ENCODE assay signal across 9 cellular contexts in the genomic region with DNA sequence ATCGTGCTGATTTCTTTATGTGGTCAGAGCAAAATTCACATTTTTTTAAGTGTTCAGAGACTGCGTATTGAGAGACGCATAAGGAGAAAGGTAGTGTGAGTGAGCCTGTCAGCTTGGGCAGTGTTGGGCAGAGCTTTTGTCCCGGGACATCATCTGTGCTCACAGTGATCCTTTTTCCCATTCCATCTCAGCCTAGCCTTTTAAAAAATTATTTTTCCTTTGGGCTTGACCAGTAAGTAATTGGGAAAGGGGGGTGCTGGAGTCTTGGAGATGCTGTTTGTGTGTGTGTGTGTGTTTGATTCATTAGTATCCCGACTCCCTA. TPM values are rescaled to one million over a fixed set of nuclear protein-coding genes. Genes with fewer than 3 reads are reported as not detected.
DNase-seq lines count a peak whose midpoint lies in the region; ATAC-seq, FAIRE-seq and TF ChIP-seq lines count a peak whose summit lies in the region.
"Had no signal": no experiment of that assay in that cellular context is flagged by ENCODE, and none has a peak within 500 bp of the region (broad histone marks: within the 10 kb centered on the region; RNA-seq: fewer than 3 reads in every experiment).

No MANE protein-coding gene starts in this region.

- WGBS in heart left ventricle, 4 donors: 24 to 32% (median 26%) methylated on average over 5 of the region's 5 CpGs
- WGBS in K562 (ENCODE audit: insufficient coverage, low coverage, missing lambda C conversion rate): 14% methylated on average over 5 of the region's 5 CpGs
- WGBS in mesenchymal stem cell: 40% methylated on average over 4 of the region's 5 CpGs
- WGBS in urinary bladder: 21% methylated on average over 5 of the region's 5 CpGs
- WGBS in thyroid gland, 2 donors: 22 to 24% methylated on average over 5 of the region's 5 CpGs

- in situ Hi-C loops in K562 (cut with MboI): no loop called here

- H3K36me3 ChIP-seq in heart left ventricle (peaks cover 0 to 14% (median 0%) of the 10 kb centered on the region in 9 donors), K562 (ENCODE audit: control insufficient read depth, insufficient read depth, low read length) (peaks cover 19% of the 10 kb centered on the region), mesenchymal stem cell (ENCODE audit: control insufficient read depth in 1 of 2, insufficient read depth in 2 of 2, low read depth in 1 of 2, low read length in 2 of 2) (peaks cover 5 to 17% of the 10 kb centered on the region in 2 experiments), urinary bladder (ENCODE audit: insufficient read depth) (no peaks in the 10 kb centered on the region), thyroid gland (no peaks in the 10 kb centered on the region)

- H2BK120ac ChIP-seq in mesenchymal stem cell (ENCODE audit: low read depth, low read length): no peak overlapping the region

- no peak overlapping the region for H3K18ac ChIP-seq in mesenchymal stem cell (ENCODE audit: low read depth in 1 of 2, low read length in 2 of 2)

- H4K8ac ChIP-seq in mesenchymal stem cell (ENCODE audit: low read length): no peak overlapping the region

- H3K23ac ChIP-seq in mesenchymal stem cell (ENCODE audit: low read length in 2 of 2): no peak overlapping the region

- H4K91ac ChIP-seq in mesenchymal stem cell (ENCODE audit: low read length): no peak overlapping the region

- H3K27ac ChIP-seq in heart left ventricle (peak overlapping the region in 7 of 12 donors; percentile 94 to 99 (median 97)), K562 (ENCODE audit: extremely low read depth, low read depth, low read length) (0 out of 3 replicates have a peak overlapping the region, but pooled peaks have one; percentile 93), mesenchymal stem cell (ENCODE audit: low read length, poor library complexity, severe bottlenecking) (no peak overlapping the region), urinary bladder (ENCODE audit: low read depth) (no peak overlapping the region), thyroid gland (peak overlapping the region in 1 of 3 donors; percentile 96)

- H3K9ac ChIP-seq in K562 (ENCODE audit: insufficient read depth in 1 of 2, low read depth in 2 of 2, low read length in 2 of 2): peak overlapping the region; percentile 96 to 100
- H3K9ac ChIP-seq in mesenchymal stem cell (ENCODE audit: low read length): peak overlapping the region; percentile 96

- H3K4me2 ChIP-seq in K562 (ENCODE audit: insufficient read depth, low read length): peak overlapping the region; percentile 94
- peak overlapping the region; percentile 88 for H3K4me2 ChIP-seq in mesenchymal stem cell (ENCODE audit: low read length, poor library complexity, severe bottlenecking)

- POLR2A ChIA-PET in K562 (lab: Yijun Ruan, JAX): interaction anchor here (0.7 to 3.9 kb wide), 8 partner anchors 9 to 222 kb away, joined by 3 to 34 read pairs (median 4); no protein-coding TSS in a partner anchor

- H3K9me3 ChIP-seq in heart left ventricle (no peaks in the 10 kb centered on the region), K562 (replicated peaks; ENCODE audit: control insufficient read depth, insufficient read depth, low read depth, low read length) (no peaks in the 10 kb centered on the region), mesenchymal stem cell (ENCODE audit: control insufficient read depth, low read length) (no peaks in the 10 kb centered on the region), thyroid gland (no peaks in the 10 kb centered on the region)

- DNase-seq in heart left ventricle (no peak), left ventricle myocardium superior (no peak), K562 (ENCODE audit: extremely low read depth in 1 of 4, low spot score in 3 of 4) (no peak), mesenchymal stem cell (no peak), Kasumi-1 (lab: John Stamatoyannopoulos, UW) (no peak), thyroid gland (no peak)

- CTCF ChIA-PET in K562 (lab: Yijun Ruan, JAX; ENCODE audit: low intra/inter-chr PET ratio): interaction anchor here (0.6 kb wide), 2 partner anchors 23 to 213 kb away, joined by 4 read pairs; no protein-coding TSS in a partner anchor

- H3K4ac ChIP-seq in mesenchymal stem cell (ENCODE audit: low read depth in 1 of 2, low read length in 2 of 2): no peak overlapping the region

- H3K14ac ChIP-seq in mesenchymal stem cell (ENCODE audit: low read length in 2 of 2): no peak overlapping the region

- no peak overlapping the region for H2BK5ac ChIP-seq in mesenchymal stem cell (ENCODE audit: low read depth, low read length, poor library complexity, severe bottlenecking)

- H2AK5ac ChIP-seq in mesenchymal stem cell (ENCODE audit: low read length, severe bottlenecking): no peak overlapping the region

- peaks cover 20% of the 10 kb centered on the region for H3K79me1 ChIP-seq in mesenchymal stem cell (replicated peaks; ENCODE audit: low read length, poor library complexity, severe bottlenecking)

- ATAC-seq in heart left ventricle (no peak), left ventricle myocardium superior (no peak), K562 (no peak), GM18502 (IDR thresholded peaks at IDR 0.05; ENCODE audit: poor library complexity, unreplicated experiment) (no peak)

- TSS peak; percentile 62 for BruUV-seq in K562 (replicated peaks; lab: Mats Ljungman, UMichigan)

- TF ChIP-seq CTCF in heart left ventricle (IDR thresholded peaks at IDR 0.05) (peak in 1 of 12 donors; percentile 2), K562 (IDR thresholded peaks at IDR 0.05 in 2 of 3, conservative IDR thresholded peaks at IDR 0.05 in 1 of 3; ENCODE audit: insufficient read depth in 2 of 3, low read depth in 1 of 3, low read length in 3 of 3) (no peak), thyroid gland (IDR thresholded peaks at IDR 0.05) (no peak)

- H3K79me2 ChIP-seq in K562 (ENCODE audit: control insufficient read depth, insufficient read depth, low read length): peaks cover 84% of the 10 kb centered on the region

- H3K4me3 ChIP-seq in heart left ventricle: peak overlapping the region in 11 of 12 donors; percentile 67 to 98 (median 88)
- H3K4me3 ChIP-seq in K562: peak overlapping the region; percentile 78
- H3K4me3 ChIP-seq in mesenchymal stem cell (ENCODE audit: insufficient read depth in 1 of 2, low read depth in 1 of 2, low read length in 2 of 2): peak overlapping the region in 1 of 2 experiments; percentile 90
- H3K4me3 ChIP-seq in urinary bladder (ENCODE audit: low read depth, low read length): peak overlapping the region; percentile 91
- peak overlapping the region in 1 of 3 donors; percentile 55 for H3K4me3 ChIP-seq in thyroid gland (replicated peaks in 1 of 3)

- peaks cover 26% of the 10 kb centered on the region; the same call in 1 of the 2 replicates for H4K20me1 ChIP-seq in K562 (replicated peaks; ENCODE audit: control insufficient read depth, insufficient read depth, low read length)

- no peak for FAIRE-seq in K562 (lab: Jason Lieb, UNC)
- FAIRE-seq: G401.6 had no signal

- TF ChIP-seq POLR2A in heart left ventricle (IDR thresholded peaks at IDR 0.05) (no peak), K562 (conservative IDR thresholded peaks at IDR 0.05) (no peak), thyroid gland (IDR thresholded peaks at IDR 0.05) (no peak)

- H3K4me1 ChIP-seq in heart left ventricle (peaks cover 6 to 73% (median 47%) of the 10 kb centered on the region in 12 donors), K562 (replicated peaks in 1 of 2; ENCODE audit: control insufficient read depth in 2 of 2, insufficient read depth in 2 of 2, low read length in 2 of 2) (peaks cover 18 to 46% of the 10 kb centered on the region in 2 experiments), mesenchymal stem cell (ENCODE audit: control insufficient read depth, insufficient read depth, low read depth, low read length) (peaks cover 7% of the 10 kb centered on the region), urinary bladder (ENCODE audit: insufficient read depth) (peaks cover 2% of the 10 kb centered on the region), thyroid gland (peaks cover 28 to 36% of the 10 kb centered on the region in 2 donors)

- no peak overlapping the region for H2BK15ac ChIP-seq in mesenchymal stem cell (ENCODE audit: low read depth, poor library complexity, severe bottlenecking)

- H3K27me3 ChIP-seq in heart left ventricle (no peaks in the 10 kb centered on the region), K562 (ENCODE audit: control insufficient read depth in 2 of 2, insufficient read depth in 2 of 2, low read length in 2 of 2) (no peaks in the 10 kb centered on the region), mesenchymal stem cell (ENCODE audit: control insufficient read depth in 1 of 2, insufficient read depth in 1 of 2, low read length in 2 of 2) (no peaks in the 10 kb centered on the region), thyroid gland (no peaks in the 10 kb centered on the region)

- TF ChIP-seq RAD21 in K562 (CRISPR knock-in tag; conservative IDR thresholded peaks at IDR 0.05 in 1 of 2, IDR thresholded peaks at IDR 0.05 in 1 of 2): no peak

- no peak for TF ChIP-seq EP300 in K562 (IDR thresholded peaks at IDR 0.05; ENCODE audit: low read length)

- no peak overlapping the region for H2BK12ac ChIP-seq in mesenchymal stem cell (ENCODE audit: low read length in 2 of 2)

- no peaks in the 10 kb centered on the region for H3K9me1 ChIP-seq in K562 (ENCODE audit: control insufficient read depth, insufficient read depth, low read length)

- intact Hi-C loops in heart left ventricle (cut with DNase I) (loop anchor here in 4 of 10 donors (5.0 to 10.0 kb wide), 2 partner anchors 388 to 391 kb away; a partner anchor contains a TSS), left ventricle myocardium superior (cut with micrococcal nuclease) (loop anchor here (5.0 kb wide), 1 partner anchor 334 kb away; no protein-coding TSS in a partner anchor), K562 (cut with micrococcal nuclease) (loop anchor here (2.0 to 5.0 kb wide), 2 partner anchors 32 to 121 kb away; no protein-coding TSS in a partner anchor), thyroid gland (cut with DNase I) (no loop called here)

- H2AFZ ChIP-seq in K562 (ENCODE audit: low read depth, low read length) (no peak overlapping the region), mesenchymal stem cell (ENCODE audit: low read depth, low read length) (no peak overlapping the region)

RNA-seq across cellular contexts. Expression of a gene that starts 1.5 kb away (rescaled TPM):
- 10 to 100 TPM in 8 of 9 donors, 1 to 10 TPM in 1; 7.8 to 20.7 (median 13.5) TPM for total RNA-seq in heart left ventricle
- polyA plus RNA-seq in heart left ventricle: 1 to 10 TPM; 6.2 to 6.3 TPM
- 8.7 TPM for total RNA-seq in left ventricle myocardium superior
- 82.6 and 84.4 TPM in 2 replicates for total RNA-seq in K562 (2011; cell fraction: chromatin; rRNA removed; ENCODE audit: low replicate concordance)
- total RNA-seq in K562 (2011; cell fraction: nucleolus; rRNA removed): 37.0 and 42.8 TPM in 2 replicates
- total RNA-seq in K562 (2011; cell fraction: nucleoplasm; rRNA removed): 60.8 and 84.7 TPM in 2 replicates
- 16.2 and 17.5 TPM in 2 replicates for total RNA-seq in K562 (2014; rRNA removed)
- 17.8 and 18.5 TPM in 2 replicates for total RNA-seq in K562 (2014; rRNA removed; fragmentation: Illumina TruSeq; extraction: Trizol)
- total RNA-seq in K562 (2015; rRNA removed; fragmentation: Illumina TruSeq; extraction: Trizol): 17.6 and 20.3 TPM in 2 replicates
- total RNA-seq in K562 (2021): 20.9 and 22.6 TPM in 2 replicates
- 28.8 and 29.4 TPM in 2 replicates for polyA plus RNA-seq in K562 (2011; rRNA removed)
- 20.4 and 25.5 TPM in 2 replicates for polyA plus RNA-seq in K562 (2011; cell fraction: cytosol; rRNA removed)
- polyA plus RNA-seq in K562 (2011; cell fraction: nucleus; rRNA removed): 31.6 and 40.0 TPM in 2 replicates
- 13.5 and 18.1 TPM in 2 replicates for polyA plus RNA-seq in K562 (2012)
- polyA plus RNA-seq in K562 (2014; fragmentation: Illumina TruSeq; extraction: Trizol): 19.9 and 24.3 TPM in 2 replicates
- polyA plus RNA-seq in K562 (2014; fragmentation: Nextera tagmentation; extraction: Ambion mirVana): 1 to 10 TPM; 8.6 to 8.9 TPM
- polyA plus RNA-seq in K562 (2014; rRNA removed): 20.8 and 25.0 TPM in 2 replicates
- polyA minus RNA-seq in K562 (2011; rRNA and poly(A)+ RNA removed): 44.2 and 48.6 TPM in 2 replicates
- polyA minus RNA-seq in K562 (2011; cell fraction: cytosol; rRNA and poly(A)+ RNA removed): 16.7 and 17.8 TPM in 2 replicates
- 24.8 and 35.5 TPM in 2 replicates for polyA minus RNA-seq in K562 (2011; cell fraction: nucleus; rRNA and poly(A)+ RNA removed)
- polyA plus RNA-seq in mesenchymal stem cell (2013, experiment 1 of 2): 4.4 TPM
- polyA plus RNA-seq in mesenchymal stem cell (2013, experiment 2 of 2): 4.3 TPM
- 23.9 TPM for total RNA-seq in urinary bladder
- polyA plus RNA-seq in urinary bladder: 12.8 TPM
- total RNA-seq in thyroid gland: 10 to 100 TPM; 16.9 to 37.1 (median 27.0) TPM

Comparison
In these comparisons a context has a peak if more than half of its experiments do, and no peak if none do; other contexts are left out.
1. H3K27ac ChIP-seq: peak in heart left ventricle (7 of 12) and K562 (single experiment); none in mesenchymal stem cell (single experiment) and urinary bladder (single experiment).